In the genomic region with DNA sequence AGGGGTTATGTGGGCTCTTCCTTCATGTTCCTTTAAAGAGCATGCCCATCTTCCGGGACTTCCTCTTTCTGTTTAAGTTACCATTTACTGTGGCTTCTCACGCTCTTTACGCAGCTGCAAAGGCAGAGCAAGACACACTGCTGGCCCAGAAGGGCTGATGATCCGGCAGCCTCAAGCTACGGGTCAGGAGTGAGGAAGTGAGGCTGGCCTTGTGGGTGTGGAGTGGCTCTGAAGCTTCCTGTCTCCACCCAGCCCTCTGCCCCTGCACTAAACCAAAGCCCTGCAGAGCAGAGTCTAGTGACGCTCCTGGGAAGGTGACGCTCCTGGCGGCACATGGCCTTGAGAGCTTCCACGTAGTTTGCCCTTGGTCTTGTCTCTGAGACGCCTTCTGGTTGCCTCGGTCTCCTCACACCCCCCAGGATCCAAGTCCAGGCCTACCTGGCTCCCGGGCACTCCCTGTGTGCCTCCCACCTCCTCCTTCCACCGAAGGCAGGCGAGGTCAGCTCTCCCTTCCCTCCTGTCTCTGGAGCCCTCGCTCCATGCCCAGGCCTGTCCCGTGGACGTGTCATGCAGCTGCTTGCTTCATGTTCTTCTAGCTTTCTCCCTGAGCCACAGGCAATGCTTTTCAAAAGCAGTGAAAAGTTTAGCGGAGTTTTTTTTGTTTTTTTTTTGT, we compare ENCODE assay signal across 9 cellular contexts. TPM values are rescaled to one million over a fixed set of nuclear protein-coding genes. Genes with fewer than 3 reads are reported as not detected.
DNase-seq lines count a peak whose midpoint lies in the region; ATAC-seq and TF ChIP-seq lines count a peak whose summit lies in the region.
"Had no signal": no experiment of that assay in that cellular context is flagged by ENCODE, and none has a peak within 500 bp of the region (broad histone marks: within the 10 kb centered on the region; RNA-seq: fewer than 3 reads in every experiment).

No MANE protein-coding gene starts in this region.

- peaks cover 60% of the 10 kb centered on the region for H3K4me1 Mint-ChIP-seq in dendritic cell treated with granulocyte-macrophage colony-stimulating factor and Interleukin-4, amounts not matched to agents 40 ng/mL and 50 ng/mL, for 4 days (ENCODE audit: low read depth)
- H3K4me1 Mint-ChIP-seq in osteocyte (ENCODE audit: unreplicated experiment): peaks cover 77% of the 10 kb centered on the region

- DNase-seq in activated CD4-positive, CD25-positive, alpha-beta regulatory T cell treated with anti-CD3 and anti-CD28 coated beads, Interleukin-2, amount 50 U/mL, for 72 hours: peak; percentile 69
- DNase-seq in osteocyte (ENCODE audit: extremely low spot score, unreplicated experiment) (no peak), upper lobe of left lung (peak; percentile 50 to 81), NCI-H2227 (lab: John Stamatoyannopoulos, UW; ENCODE audit: unreplicated experiment) (no peak), NCI-H82 treated with DMSO at 0.1 percent for 48 hours (lab: John Stamatoyannopoulos, UW; ENCODE audit: unreplicated experiment) (no peak)

- TF ChIP-seq POLR2A in upper lobe of left lung (IDR thresholded peaks at IDR 0.05): peak in 1 of 4 donors; percentile 72

- peak; percentile 91 for ATAC-seq in GM19043 (IDR thresholded peaks at IDR 0.05; ENCODE audit: low read depth, unreplicated experiment)
- peak; percentile 97 for ATAC-seq in HG03135 (IDR thresholded peaks at IDR 0.05; ENCODE audit: unreplicated experiment)
- peak; percentile 87 to 95 for ATAC-seq in upper lobe of left lung (ENCODE audit: low FRiP score in 2 of 2)

- H3K27ac ChIP-seq in upper lobe of left lung: peak overlapping the region; percentile 62 to 83 (median 69)
- H3K27ac ChIP-seq: neutrophil had no signal

- 53 to 55% methylated on average over 15 to 18 of the region's 18 CpGs for WGBS in upper lobe of left lung, 2 donors

- H3K36me3 ChIP-seq in upper lobe of left lung: no peaks in the 10 kb centered on the region
- H3K36me3 ChIP-seq: neutrophil had no signal

- H3K27ac Mint-ChIP-seq in dendritic cell treated with granulocyte-macrophage colony-stimulating factor and Interleukin-4, amounts not matched to agents 40 ng/mL and 50 ng/mL, for 4 days: peak overlapping the region; percentile 99
- peak overlapping the region; percentile 73 for H3K27ac Mint-ChIP-seq in osteocyte (ENCODE audit: unreplicated experiment)

- no peak for TF ChIP-seq CTCF in osteocyte (IDR thresholded peaks at IDR 0.05)
- TF ChIP-seq CTCF in upper lobe of left lung (IDR thresholded peaks at IDR 0.05): no peak

- peaks cover 10 to 22% (median 19%) of the 10 kb centered on the region in 4 donors for H3K4me1 ChIP-seq in upper lobe of left lung

- no peaks in the 10 kb centered on the region for H3K27me3 ChIP-seq in upper lobe of left lung

- no peaks in the 10 kb centered on the region for H3K9me3 Mint-ChIP-seq in dendritic cell treated with granulocyte-macrophage colony-stimulating factor and Interleukin-4, amounts not matched to agents 40 ng/mL and 50 ng/mL, for 4 days
- H3K9me3 Mint-ChIP-seq in osteocyte (ENCODE audit: unreplicated experiment): no peaks in the 10 kb centered on the region

- no peak overlapping the region for H3K4me3 ChIP-seq in upper lobe of left lung

- H3K36me3 Mint-ChIP-seq in dendritic cell treated with granulocyte-macrophage colony-stimulating factor and Interleukin-4, amounts not matched to agents 40 ng/mL and 50 ng/mL, for 4 days (ENCODE audit: low read depth): no peaks in the 10 kb centered on the region
- no peaks in the 10 kb centered on the region for H3K36me3 Mint-ChIP-seq in osteocyte (ENCODE audit: unreplicated experiment)

- H3K27me3 Mint-ChIP-seq in dendritic cell treated with granulocyte-macrophage colony-stimulating factor and Interleukin-4, amounts not matched to agents 40 ng/mL and 50 ng/mL, for 4 days: no peaks in the 10 kb centered on the region
- H3K27me3 Mint-ChIP-seq in osteocyte (ENCODE audit: unreplicated experiment): no peaks in the 10 kb centered on the region

- no peaks in the 10 kb centered on the region for H3K9me3 ChIP-seq in upper lobe of left lung
- H3K9me3 ChIP-seq: neutrophil had no signal

- no peak for TF ChIP-seq EP300 in upper lobe of left lung (IDR thresholded peaks at IDR 0.05)

- intact Hi-C loops in dendritic cell treated with granulocyte-macrophage colony-stimulating factor and Interleukin-4, amounts not matched to agents 40 ng/mL and 50 ng/mL, for 4 days (cut with micrococcal nuclease): loop anchor here (1.0 to 2.0 kb wide), 5 partner anchors 20 to 156 kb away; no protein-coding TSS in a partner anchor

- H3K4me3 Mint-ChIP-seq in dendritic cell treated with granulocyte-macrophage colony-stimulating factor and Interleukin-4, amounts not matched to agents 40 ng/mL and 50 ng/mL, for 4 days: peak overlapping the region; percentile 51
- H3K4me3 Mint-ChIP-seq in osteocyte (ENCODE audit: unreplicated experiment): no peak overlapping the region

RNA-seq across cellular contexts. Expression of a gene that starts 50.3 kb away (rescaled TPM):
- total RNA-seq in osteocyte: 35.1 and 37.1 TPM in 2 replicates
- 10 to 100 TPM; 16.6 to 33.1 (median 20.1) TPM for total RNA-seq in upper lobe of left lung

Comparison
In these comparisons a context has a peak if more than half of its experiments do, and no peak if none do; other contexts are left out.
1. DNase-seq: peak in activated CD4-positive, CD25-positive, alpha-beta regulatory T cell treated with anti-CD3 and anti-CD28 coated beads, Interleukin-2, amount 50 U/mL, for 72 hours (single experiment) and upper lobe of left lung (2 of 2); none in osteocyte (single experiment), NCI-H2227 (single experiment) and NCI-H82 treated with DMSO at 0.1 percent for 48 hours (single experiment).
2. Peak in every context shown above with its lines, with median percentiles within 50 percentile points of each other: ATAC-seq.